9 cellular contexts compared by ENCODE assay signal in the genomic region with DNA sequence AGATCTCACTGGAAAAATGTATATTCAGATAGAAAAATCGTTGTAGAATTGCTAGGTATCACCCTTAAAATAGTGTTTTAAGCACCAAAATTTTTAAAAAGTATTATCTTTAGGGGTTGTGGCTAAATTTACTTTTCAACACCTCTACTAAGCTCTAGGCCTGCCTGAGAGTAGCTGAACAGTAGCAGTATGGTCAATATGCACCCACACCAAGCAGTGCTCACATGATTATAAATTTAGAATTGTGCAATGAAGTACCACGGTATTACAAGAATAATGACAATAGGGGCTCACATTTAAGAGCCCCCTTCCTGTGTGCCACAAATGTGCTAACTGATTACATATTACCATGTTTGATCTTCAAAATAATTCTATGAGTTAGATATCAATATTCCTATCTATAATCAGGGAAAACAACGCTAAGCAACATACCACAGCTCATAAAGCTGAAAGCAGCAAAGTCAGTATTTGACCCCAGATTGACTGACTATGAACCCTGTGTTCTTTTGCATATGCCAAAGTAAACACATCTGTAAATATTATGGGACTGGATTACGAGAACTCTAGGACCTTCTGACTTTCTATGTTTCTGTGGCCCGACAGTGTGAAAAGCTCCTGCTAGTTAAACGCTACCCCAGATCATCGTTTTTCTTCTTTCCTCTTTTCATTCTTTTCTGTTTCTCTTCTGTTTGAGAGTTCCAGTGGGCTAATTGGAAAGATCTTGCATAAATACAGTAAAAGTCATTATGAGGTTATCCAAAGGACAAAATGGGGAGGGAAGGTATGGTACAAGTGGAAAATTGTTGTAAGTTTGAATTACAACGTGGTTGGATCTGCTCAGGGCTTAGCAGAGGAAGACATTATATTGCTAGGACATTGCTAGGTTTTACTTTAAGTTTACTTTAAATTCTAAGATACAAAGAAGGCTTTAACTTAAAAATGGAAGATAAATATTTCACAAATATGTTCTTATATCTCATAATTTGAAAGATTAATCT.
"Had no signal": no experiment of that assay in that cellular context is flagged by ENCODE, and none has a peak within 500 bp of the region (broad histone marks: within the 10 kb centered on the region; RNA-seq: fewer than 3 reads in every experiment).

No MANE protein-coding gene starts in this region.

- H3K36me3 ChIP-seq: colonic mucosa, thyroid gland had no signal

- H3K9me3 ChIP-seq: colonic mucosa, thyroid gland had no signal

- H3K27me3 ChIP-seq: colonic mucosa, thyroid gland had no signal

- DNase-seq: activated CD4-positive, alpha-beta T cell treated with anti-CD3 and anti-CD28 coated beads, Interleukin-2, amount 50 U/mL, for 4 hours; central memory CD4-positive, alpha-beta T cell; colonic mucosa; endodermal cell; mammary epithelial cell; stimulated activated CD8-positive, alpha-beta memory T cell treated with anti-CD3 and anti-CD28 coated beads, Interleukin-4, amount 100 ng/mL, for 48 hours; stimulated activated naive CD4-positive, alpha-beta T cell; SW 1271; thyroid gland had no signal

- H3K4me1 ChIP-seq: colonic mucosa, thyroid gland had no signal

- H3K4me3 ChIP-seq: colonic mucosa, thyroid gland had no signal

- H3K27ac ChIP-seq: colonic mucosa, thyroid gland had no signal
